ENCODE assay signal across 32 cellular contexts in the genomic region with DNA sequence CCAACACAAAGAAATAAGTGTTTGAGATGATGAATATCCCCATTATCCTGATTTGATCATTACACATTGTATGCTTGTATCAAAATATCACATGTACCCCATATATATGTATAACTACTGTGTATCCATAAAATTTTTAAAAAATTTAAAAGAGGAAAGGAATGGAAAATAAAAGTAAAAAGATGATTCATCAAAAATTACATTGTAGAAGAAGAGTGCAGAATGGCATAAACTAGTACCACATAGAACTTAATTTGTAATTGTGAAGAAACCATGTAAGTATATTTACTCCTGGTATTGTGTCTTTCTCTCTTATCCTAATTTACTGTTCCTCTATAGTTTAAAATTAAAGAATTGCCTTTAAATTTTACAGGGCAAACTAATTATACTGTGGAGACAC. TPM values are rescaled to one million over a fixed set of nuclear protein-coding genes. Genes with fewer than 3 reads are reported as not detected.
"Had no signal": no experiment of that assay in that cellular context is flagged by ENCODE, and none has a peak within 500 bp of the region (broad histone marks: within the 10 kb centered on the region; RNA-seq: fewer than 3 reads in every experiment).

No MANE protein-coding gene starts in this region.

- H3K36me3 ChIP-seq: WERI-Rb-1 had no signal

- H3K27me3 ChIP-seq: brain microvascular endothelial cell, esophagus muscularis mucosa, foreskin keratinocyte had no signal

- H3K9me3 ChIP-seq: esophagus muscularis mucosa had no signal

- H3K27ac ChIP-seq: brain microvascular endothelial cell, coronary artery, esophagus muscularis mucosa, foreskin keratinocyte, WERI-Rb-1 had no signal

- H3K4me3 ChIP-seq: coronary artery, esophagus muscularis mucosa had no signal

- ATAC-seq: activated CD4-positive, CD25-positive, alpha-beta regulatory T cell treated with anti-CD3 and anti-CD28 coated beads, Interleukin-2, amount 50 U/mL, for 24 hours; activated CD8-positive, alpha-beta T cell treated with anti-CD3 and anti-CD28 coated beads for 36 hours; activated T-cell treated with anti-CD3 and anti-CD28 coated beads, Interleukin-2, amount 50 U/mL, for 4 hours; activated T-helper 17 cell treated with anti-CD3 and anti-CD28 coated beads, Interleukin-2, amount 50 U/mL, for 72 hours; effector memory CD8-positive, alpha-beta T cell; foreskin keratinocyte; T-helper 17 cell had no signal

- FAIRE-seq: astrocyte, bronchial epithelial cell had no signal

- DNase-seq: activated B cell treated with CpG ODN at 0.5 μM for 24 hours; activated CD4-positive, alpha-beta T cell treated with anti-CD3 and anti-CD28 coated beads for 48 hours; activated CD4-positive, alpha-beta T cell treated with anti-CD3 and anti-CD28 coated beads, Interleukin-2, amount 50 U/mL, for 1 hour; activated CD4-positive, alpha-beta T cell treated with anti-CD3 and anti-CD28 coated beads, Interleukin-2, amount 50 U/mL, for 48 hours; activated CD8-positive, alpha-beta memory T cell treated with anti-CD3 and anti-CD28 coated beads for 24 hours; activated CD8-positive, alpha-beta T cell treated with anti-CD3 and anti-CD28 coated beads for 36 hours; activated effector memory CD4-positive, alpha-beta T cell treated with Interleukin-2 at 50 U/mL for 16 hours; activated gamma-delta T cell treated with Interleukin-2 at 50 U/mL for 16 hours; activated naive CD4-positive, alpha-beta T cell treated with anti-CD3 and anti-CD28 coated beads, Interleukin-2, amount 50 U/mL, for 16 hours; activated naive CD4-positive, alpha-beta T cell treated with Interleukin-2 at 50 U/mL for 16 hours; activated T-cell treated with anti-CD3 and anti-CD28 coated beads, Interleukin-2, amount 50 U/mL, for 4 hours; amniotic stem cell; anterior cingulate cortex; brain microvascular endothelial cell; effector CD4-positive, alpha-beta T cell; effector memory CD8-positive, alpha-beta T cell; erythroblast; foreskin keratinocyte; head of caudate nucleus; T-helper 1 cell; T-helper 17 cell; T1000; WERI-Rb-1 had no signal

RNA-seq across cellular contexts. Expression of a gene that starts 33.1 kb away (rescaled TPM):
- total RNA-seq: activated B cell treated with CpG ODN at 0.5 μM for 24 hours; activated CD8-positive, alpha-beta T cell treated with anti-CD3 and anti-CD28 coated beads for 36 hours; activated T-cell treated with anti-CD3 and anti-CD28 coated beads, Interleukin-2, amount 50 U/mL, for 4 hours; activated T-helper 17 cell treated with anti-CD3 and anti-CD28 coated beads, Interleukin-2, amount 50 U/mL, for 72 hours; astrocyte; bronchial epithelial cell; cardiac septum; cerebellum; esophagus muscularis mucosa; foreskin keratinocyte; T-helper 17 cell had no signal
- polyA plus RNA-seq: adipose tissue, foreskin keratinocyte had no signal

RNA-seq across cellular contexts. Expression of a gene that starts 34.1 kb away (rescaled TPM):
- total RNA-seq: activated B cell treated with CpG ODN at 0.5 μM for 24 hours; activated CD8-positive, alpha-beta T cell treated with anti-CD3 and anti-CD28 coated beads for 36 hours; activated T-cell treated with anti-CD3 and anti-CD28 coated beads, Interleukin-2, amount 50 U/mL, for 4 hours; activated T-helper 17 cell treated with anti-CD3 and anti-CD28 coated beads, Interleukin-2, amount 50 U/mL, for 72 hours; astrocyte; bronchial epithelial cell; cardiac septum; cerebellum; esophagus muscularis mucosa; foreskin keratinocyte; T-helper 17 cell had no signal
- polyA plus RNA-seq: adipose tissue, foreskin keratinocyte had no signal

RNA-seq across cellular contexts. Expression of a gene that starts 51.2 kb away (rescaled TPM):
- total RNA-seq: activated B cell treated with CpG ODN at 0.5 μM for 24 hours; activated CD8-positive, alpha-beta T cell treated with anti-CD3 and anti-CD28 coated beads for 36 hours; activated T-helper 17 cell treated with anti-CD3 and anti-CD28 coated beads, Interleukin-2, amount 50 U/mL, for 72 hours; astrocyte; bronchial epithelial cell; cardiac septum; foreskin keratinocyte; T-helper 17 cell had no signal
- polyA plus RNA-seq: foreskin keratinocyte had no signal

RNA-seq across cellular contexts. Expression of a gene that starts 51.5 kb away (rescaled TPM):
- total RNA-seq: activated B cell treated with CpG ODN at 0.5 μM for 24 hours; activated CD8-positive, alpha-beta T cell treated with anti-CD3 and anti-CD28 coated beads for 36 hours; activated T-cell treated with anti-CD3 and anti-CD28 coated beads, Interleukin-2, amount 50 U/mL, for 4 hours; activated T-helper 17 cell treated with anti-CD3 and anti-CD28 coated beads, Interleukin-2, amount 50 U/mL, for 72 hours; astrocyte; bronchial epithelial cell; cardiac septum; esophagus muscularis mucosa; foreskin keratinocyte; T-helper 17 cell had no signal
- polyA plus RNA-seq: foreskin keratinocyte had no signal
